Comparison of ENCODE assay signal across 8 cellular contexts in the genomic region with DNA sequence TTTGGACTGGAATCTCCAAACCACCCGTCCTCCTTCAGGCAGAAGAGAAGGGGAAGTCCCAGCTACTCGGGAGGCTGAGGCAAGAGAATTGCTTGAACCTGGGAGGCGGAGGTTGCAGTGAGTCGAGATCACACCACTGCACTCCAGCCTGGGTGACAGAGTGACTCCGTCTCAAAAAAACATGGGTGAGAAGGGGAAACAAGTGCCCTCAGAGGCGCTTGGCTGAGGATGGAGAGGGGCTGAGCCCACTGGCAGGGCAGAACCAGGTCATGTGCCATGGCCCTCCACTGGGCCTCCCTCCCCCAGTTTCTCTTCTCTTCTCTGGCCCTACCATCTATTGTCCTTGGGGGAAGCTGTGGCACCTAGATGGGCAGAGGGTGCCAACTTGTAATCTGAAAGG.
DNase-seq lines count a peak whose midpoint lies in the region; ATAC-seq and TF ChIP-seq lines count a peak whose summit lies in the region.
"Not testable (repeated sequence)": the region's sequence is repeated elsewhere in the genome, so short reads cannot be mapped to it uniquely, and the experiment has no call there.

No MANE protein-coding gene starts in this region.

- POLR2A ChIA-PET in CD4-positive, alpha-beta memory T cell (lab: Charles Lee; ENCODE audit: partially characterized antibody), result interaction anchor here (1.0 kb wide), 1 partner anchor 136 kb away, joined by 5 read pairs; a partner anchor contains a TSS
- POLR2A ChIA-PET in activated naive CD8-positive, alpha-beta T cell treated with anti-CD3 and anti-CD28 coated beads, Interleukin-2, amount 10 ng/mL, durations not matched to agents 7 days and 5 days (lab: Charles Lee), result interaction anchor here (0.7 kb wide), 1 partner anchor 55 kb away, joined by 3 read pairs; no protein-coding TSS in a partner anchor

- intact Hi-C loops in CD4-positive, alpha-beta memory T cell (cut with micrococcal nuclease), result loop anchor here (5.0 kb wide), 1 partner anchor 54 kb away; no protein-coding TSS in a partner anchor

- ATAC-seq in activated naive CD8-positive, alpha-beta T cell treated with anti-CD3 and anti-CD28 coated beads, Interleukin-2, amount 10 ng/mL, durations not matched to agents 7 days and 5 days (ENCODE audit: low read depth), result not testable (repeated sequence)

- not testable (repeated sequence) for H3K9me3 ChIP-seq in CD4-positive, alpha-beta memory T cell (ENCODE audit: control insufficient read depth in 1 of 2, low read length in 2 of 2); WERI-Rb-1 (ENCODE audit: severe bottlenecking); neutrophil

- H3K27ac ChIP-seq in CD4-positive, alpha-beta memory T cell (ENCODE audit: low read depth, low read length), result not testable (repeated sequence)
- H3K27ac ChIP-seq in WERI-Rb-1, result 0 out of 2 replicates have a peak overlapping the region, but pooled peaks have one; percentile 8
- H3K27ac ChIP-seq in epithelial cell of prostate, result peak overlapping the region; percentile 14
- peak overlapping the region; percentile 43 for H3K27ac ChIP-seq in neutrophil

- DNase-seq in CD4-positive, alpha-beta memory T cell; WERI-Rb-1; epithelial cell of prostate (ENCODE audit: low read depth, low spot score); type B pancreatic cell (ENCODE audit: extremely low spot score, unreplicated experiment): not testable (repeated sequence)
- DNase-seq in MV-4-11 (lab: John Stamatoyannopoulos, UW), result peak; percentile 60
- peak; percentile 48 for DNase-seq in activated CD8-positive, alpha-beta memory T cell treated with anti-CD3 and anti-CD28 coated beads, Interleukin-2, amount 50 U/mL, for 48 hours
- peak; percentile 20 for DNase-seq in activated naive CD8-positive, alpha-beta T cell treated with anti-CD3 and anti-CD28 coated beads, Interleukin-2, amount 10 ng/mL, durations not matched to agents 7 days and 5 days

- TF ChIP-seq CTCF in WERI-Rb-1 (IDR thresholded peaks at IDR 0.05; ENCODE audit: low read depth, low read length); neutrophil (IDR thresholded peaks at IDR 0.05); type B pancreatic cell (conservative IDR thresholded peaks at IDR 0.05): not testable (repeated sequence)

- H3K36me3 Mint-ChIP-seq in CD4-positive, alpha-beta memory T cell, result peaks cover 6 to 41% of the 10 kb centered on the region in 2 donors
- not testable (repeated sequence) for H3K36me3 Mint-ChIP-seq in activated naive CD8-positive, alpha-beta T cell treated with anti-CD3 and anti-CD28 coated beads, Interleukin-2, amount 10 ng/mL, durations not matched to agents 7 days and 5 days; type B pancreatic cell

- H3K27ac Mint-ChIP-seq in CD4-positive, alpha-beta memory T cell, result peak overlapping the region in 5 of 7 donors; percentile 29 to 85 (median 52)
- H3K27ac Mint-ChIP-seq in activated naive CD8-positive, alpha-beta T cell treated with anti-CD3 and anti-CD28 coated beads, Interleukin-2, amount 10 ng/mL, durations not matched to agents 7 days and 5 days, result peak overlapping the region; percentile 12
- peak overlapping the region; percentile 88 for H3K27ac Mint-ChIP-seq in type B pancreatic cell

- H3K9me3 Mint-ChIP-seq in CD4-positive, alpha-beta memory T cell; activated naive CD8-positive, alpha-beta T cell treated with anti-CD3 and anti-CD28 coated beads, Interleukin-2, amount 10 ng/mL, durations not matched to agents 7 days and 5 days; type B pancreatic cell: not testable (repeated sequence)

- not testable (repeated sequence) for H3K4me3 ChIP-seq in CD4-positive, alpha-beta memory T cell (ENCODE audit: low read length in 2 of 2); WERI-Rb-1 (ENCODE audit: low read depth, low read length); neutrophil (ENCODE audit: low read depth in 1 of 2, low read length in 1 of 2)

- not testable (repeated sequence) for H3K27me3 ChIP-seq in CD4-positive, alpha-beta memory T cell (ENCODE audit: insufficient read depth, low read length); WERI-Rb-1 (ENCODE audit: insufficient read depth, low read depth, severe bottlenecking)
- peaks cover 27% of the 10 kb centered on the region for H3K27me3 ChIP-seq in neutrophil

- CTCF ChIA-PET in CD4-positive, alpha-beta memory T cell (lab: Charles Lee; ENCODE audit: partially characterized antibody), result not testable (repeated sequence)

- peaks cover 16% of the 10 kb centered on the region for H3K4me1 ChIP-seq in CD4-positive, alpha-beta memory T cell (ENCODE audit: insufficient read depth, low read length)
- H3K4me1 ChIP-seq in neutrophil (ENCODE audit: control insufficient read depth in 1 of 2, insufficient read depth in 1 of 2, low read depth in 1 of 2, low read length in 1 of 2), result peaks cover 48 to 52% of the 10 kb centered on the region in 2 experiments

- H3K4me1 Mint-ChIP-seq in CD4-positive, alpha-beta memory T cell, result peaks cover 4 to 16% (median 7%) of the 10 kb centered on the region in 4 donors
- peaks cover 14% of the 10 kb centered on the region for H3K4me1 Mint-ChIP-seq in activated naive CD8-positive, alpha-beta T cell treated with anti-CD3 and anti-CD28 coated beads, Interleukin-2, amount 10 ng/mL, durations not matched to agents 7 days and 5 days
- peaks cover 15% of the 10 kb centered on the region for H3K4me1 Mint-ChIP-seq in type B pancreatic cell (ENCODE audit: unreplicated experiment)

- H3K27me3 Mint-ChIP-seq in CD4-positive, alpha-beta memory T cell; activated naive CD8-positive, alpha-beta T cell treated with anti-CD3 and anti-CD28 coated beads, Interleukin-2, amount 10 ng/mL, durations not matched to agents 7 days and 5 days: not testable (repeated sequence)
- H3K27me3 Mint-ChIP-seq in type B pancreatic cell, result peaks cover 30% of the 10 kb centered on the region

- H3K36me3 ChIP-seq in CD4-positive, alpha-beta memory T cell (ENCODE audit: insufficient read depth, low read length), result not testable (repeated sequence)
- H3K36me3 ChIP-seq in WERI-Rb-1 (peaks cover 16% of the 10 kb centered on the region), neutrophil (peaks cover 70% of the 10 kb centered on the region)

- H3K4me3 Mint-ChIP-seq in CD4-positive, alpha-beta memory T cell, result peak overlapping the region in 1 of 8 donors; percentile 79
- not testable (repeated sequence) for H3K4me3 Mint-ChIP-seq in activated naive CD8-positive, alpha-beta T cell treated with anti-CD3 and anti-CD28 coated beads, Interleukin-2, amount 10 ng/mL, durations not matched to agents 7 days and 5 days; type B pancreatic cell

Comparison
In these comparisons a context has a peak if more than half of its experiments do, and no peak if none do; other contexts are left out.
1. H3K27ac Mint-ChIP-seq: peak in every context shown above with its lines; median percentile 88 in type B pancreatic cell; 52 in CD4-positive, alpha-beta memory T cell; 12 in activated naive CD8-positive, alpha-beta T cell treated with anti-CD3 and anti-CD28 coated beads, Interleukin-2, amount 10 ng/mL, durations not matched to agents 7 days and 5 days.